ENCODE assay signal across 8 cellular contexts in the genomic region with DNA sequence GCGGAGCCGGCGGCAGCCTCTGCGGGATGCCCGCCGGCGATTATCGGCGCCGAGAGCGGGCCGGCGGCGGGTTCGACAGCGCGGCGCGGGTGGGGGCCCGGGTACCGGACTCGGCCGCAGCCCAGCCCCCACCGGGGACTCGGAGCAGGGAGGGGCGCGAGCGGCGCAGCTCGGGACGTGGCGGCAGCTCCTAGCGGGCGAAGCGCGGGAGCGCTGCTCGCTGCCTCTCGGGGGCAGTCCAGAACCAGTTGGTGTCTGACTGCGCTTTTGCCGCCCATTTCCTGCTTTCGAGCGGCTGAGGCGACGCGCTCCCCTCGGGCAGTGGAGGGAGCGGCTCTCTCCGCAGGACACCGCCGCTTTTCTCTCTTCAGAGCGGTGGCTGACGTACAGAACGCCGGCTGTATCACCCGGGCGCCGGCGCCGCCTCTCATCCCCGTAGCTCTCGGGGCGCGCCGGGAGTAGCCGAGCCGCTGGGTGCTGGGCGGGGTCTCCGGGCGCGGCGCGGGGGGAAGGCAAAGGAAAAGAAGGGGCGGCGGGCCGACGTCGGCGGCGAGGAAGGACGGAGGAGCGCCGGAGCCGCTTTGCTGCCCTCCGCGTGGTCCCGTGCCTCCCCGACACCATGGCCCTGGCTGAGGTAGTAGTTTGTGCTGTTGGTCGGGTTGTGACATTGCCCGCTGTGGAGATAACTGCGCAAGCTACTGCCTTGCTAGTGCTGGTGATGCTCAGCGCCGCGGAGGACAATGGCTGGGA.
DNase-seq lines count a peak whose midpoint lies in the region; ATAC-seq and TF ChIP-seq lines count a peak whose summit lies in the region.

No MANE protein-coding gene starts in this region.

- peak overlapping the region; percentile 96 for H3K4me3 Mint-ChIP-seq in activated T-helper 17 cell treated with anti-CD3 and anti-CD28 coated beads, Interleukin-2, amount 50 U/mL, for 72 hours
- peak overlapping the region; percentile 91 to 98 (median 97) for H3K4me3 Mint-ChIP-seq in nephron

- H3K36me3 Mint-ChIP-seq in activated T-helper 17 cell treated with anti-CD3 and anti-CD28 coated beads, Interleukin-2, amount 50 U/mL, for 72 hours (ENCODE audit: low read depth), result peaks cover 21% of the 10 kb centered on the region
- no peaks in the 10 kb centered on the region for H3K36me3 Mint-ChIP-seq in nephron (ENCODE audit: low read depth)

- ATAC-seq in GM21528 (IDR thresholded peaks at IDR 0.05; ENCODE audit: low FRiP score, unreplicated experiment), result peak; percentile 76
- ATAC-seq in activated T-helper 17 cell treated with anti-CD3 and anti-CD28 coated beads, Interleukin-2, amount 50 U/mL, for 72 hours (replicated peaks), result peak; percentile 77
- peak; percentile 81 for ATAC-seq in stimulated activated naive CD8-positive, alpha-beta T cell treated with anti-CD3 and anti-CD28 coated beads, Interleukin-15, Interleukin-2, amounts not matched to agents 100 U/mL and 50 U/mL, for 24 hours

- H3K27ac ChIP-seq in Peyer's patch, result peak overlapping the region; percentile 91 to 99 (median 98)

- H3K4me1 ChIP-seq in Peyer's patch, result peaks cover 0 to 14% (median 2%) of the 10 kb centered on the region in 4 donors

- H3K4me3 ChIP-seq in Peyer's patch, result peak overlapping the region; percentile 70 to 88 (median 82)

- H3K4me1 Mint-ChIP-seq in activated T-helper 17 cell treated with anti-CD3 and anti-CD28 coated beads, Interleukin-2, amount 50 U/mL, for 72 hours, result peaks cover 22% of the 10 kb centered on the region
- H3K4me1 Mint-ChIP-seq in nephron, result peaks cover 36% of the 10 kb centered on the region

- no peaks in the 10 kb centered on the region for H3K9me3 ChIP-seq in Peyer's patch

- peak overlapping the region; percentile 99 for H3K27ac Mint-ChIP-seq in activated T-helper 17 cell treated with anti-CD3 and anti-CD28 coated beads, Interleukin-2, amount 50 U/mL, for 72 hours
- peak overlapping the region; percentile 100 for H3K27ac Mint-ChIP-seq in nephron

- H3K36me3 ChIP-seq in Peyer's patch, result no peaks in the 10 kb centered on the region

- DNase-seq in DMS79 (lab: John Stamatoyannopoulos, UW) (peak; percentile 16), HuH-7.5 (ENCODE audit: low spot score) (peak; percentile 65), Peyer's patch (peak; percentile 70 to 90 (median 89)), fibroblast of peridontal ligament (ENCODE audit: extremely low read depth) (peak; percentile 82)
- peak; percentile 79 for DNase-seq in stimulated activated naive CD8-positive, alpha-beta T cell treated with anti-CD3 and anti-CD28 coated beads, Interleukin-15, Interleukin-2, amounts not matched to agents 100 U/mL and 50 U/mL, for 24 hours

- H3K27me3 Mint-ChIP-seq in activated T-helper 17 cell treated with anti-CD3 and anti-CD28 coated beads, Interleukin-2, amount 50 U/mL, for 72 hours, result no peaks in the 10 kb centered on the region
- H3K27me3 Mint-ChIP-seq in nephron (ENCODE audit: low read depth), result no peaks in the 10 kb centered on the region

- no peaks in the 10 kb centered on the region for H3K9me3 Mint-ChIP-seq in activated T-helper 17 cell treated with anti-CD3 and anti-CD28 coated beads, Interleukin-2, amount 50 U/mL, for 72 hours
- no peaks in the 10 kb centered on the region for H3K9me3 Mint-ChIP-seq in nephron

- TF ChIP-seq POLR2A in Peyer's patch (IDR thresholded peaks at IDR 0.05), result peak; percentile 51 to 56

- TF ChIP-seq CTCF in Peyer's patch (IDR thresholded peaks at IDR 0.05) (peak; percentile 30 to 62 (median 48)), nephron (IDR thresholded peaks at IDR 0.05; ENCODE audit: unreplicated experiment in 3 of 3) (peak; percentile 51 to 58 (median 55))

- no peaks in the 10 kb centered on the region for H3K27me3 ChIP-seq in Peyer's patch

Comparison
In these comparisons a context has a peak if more than half of its experiments do, and no peak if none do; other contexts are left out.
1. Peak in every context shown above with its lines: DNase-seq, ATAC-seq, H3K4me3 ChIP-seq and H3K27ac ChIP-seq.
2. DNase-seq: peak in every context shown above with its lines; median percentile 89 in Peyer's patch; 82 in fibroblast of peridontal ligament; 79 in stimulated activated naive CD8-positive, alpha-beta T cell treated with anti-CD3 and anti-CD28 coated beads, Interleukin-15, Interleukin-2, amounts not matched to agents 100 U/mL and 50 U/mL, for 24 hours; 65 in HuH-7.5; 16 in DMS79.